In the genomic region with DNA sequence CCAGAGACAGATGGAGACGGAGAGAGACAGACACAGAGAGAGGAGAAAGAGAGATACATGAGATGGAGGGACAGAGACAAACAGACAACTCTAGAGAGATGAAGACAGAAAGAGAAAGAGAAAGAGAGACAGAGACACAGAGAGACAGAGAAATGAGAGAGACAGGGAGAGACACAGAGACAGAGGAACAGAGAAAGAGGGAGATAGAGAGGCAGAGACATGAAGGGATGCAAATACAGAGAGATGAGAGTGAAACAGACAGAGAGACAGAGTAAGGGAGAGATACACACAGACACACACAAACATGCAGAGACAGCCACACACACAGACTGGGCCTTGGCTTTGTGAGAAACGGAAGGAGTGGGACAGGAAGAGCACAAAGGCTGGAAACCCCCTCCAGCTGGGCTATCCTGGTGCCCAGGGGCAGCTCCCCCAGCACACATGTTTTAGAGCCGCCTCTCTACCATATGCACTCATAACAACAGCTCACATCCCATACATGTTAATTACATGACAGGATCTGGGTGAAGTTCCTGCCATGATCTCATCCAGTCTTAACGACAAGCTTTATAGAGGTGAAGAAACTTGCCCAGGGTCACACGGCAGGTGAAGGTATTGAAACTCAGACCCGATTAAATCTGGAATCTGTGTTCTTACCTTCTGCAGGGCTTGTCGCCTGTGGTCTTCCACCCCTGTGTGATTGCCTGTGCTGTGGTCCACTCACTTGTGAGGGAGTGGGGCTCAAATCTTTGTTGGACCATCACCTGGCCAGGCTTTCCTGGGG, we compare ENCODE assay signal across 21 cellular contexts. TPM values are rescaled to one million over a fixed set of nuclear protein-coding genes. Genes with fewer than 3 reads are reported as not detected.
DNase-seq lines count a peak whose midpoint lies in the region; ATAC-seq and TF ChIP-seq lines count a peak whose summit lies in the region.
"Had no signal": no experiment of that assay in that cellular context is flagged by ENCODE, and none has a peak within 500 bp of the region (broad histone marks: within the 10 kb centered on the region; RNA-seq: fewer than 3 reads in every experiment).

No MANE protein-coding gene starts in this region.

- no peak for ATAC-seq in activated CD8-positive, alpha-beta memory T cell treated with anti-CD3 and anti-CD28 coated beads, Interleukin-2, amount 10 ng/mL, durations not matched to agents 7 days and 5 days
- ATAC-seq in GM18511 (IDR thresholded peaks at IDR 0.05; ENCODE audit: unreplicated experiment) = peak; percentile 54
- ATAC-seq in HG02852 (IDR thresholded peaks at IDR 0.05; ENCODE audit: unreplicated experiment) = peak; percentile 61
- ATAC-seq: lower lobe of right lung; stimulated activated naive B cell treated with anti-CD40 and anti-IgM and Interleukin-4, amounts not matched to agents 10 μg/mL and 1 μg/mL and 100 μg/mL, for 72 hours had no signal

- no peak for TF ChIP-seq CTCF in endothelial cell (IDR thresholded peaks at IDR 0.05; ENCODE audit: unreplicated experiment)

- no peak overlapping the region for H3K4me3 Mint-ChIP-seq in activated CD8-positive, alpha-beta memory T cell treated with anti-CD3 and anti-CD28 coated beads, Interleukin-2, amount 10 ng/mL, durations not matched to agents 7 days and 5 days
- no peak overlapping the region for H3K4me3 Mint-ChIP-seq in activated T-helper 2 cell treated with anti-CD3 and anti-CD28 coated beads, Interferon-gamma antibody, Interleukin-2, Interleukin-4, amounts not matched to agents 10 μg/mL and 5 μg/mL and 100 μg/mL, durations not matched to agents 14 hours and 24 hours and 36 hours (ENCODE audit: low read depth)
- no peak overlapping the region for H3K4me3 Mint-ChIP-seq in endothelial cell (ENCODE audit: unreplicated experiment)
- H3K4me3 Mint-ChIP-seq: stimulated activated naive B cell treated with anti-CD40 and anti-IgM and Interleukin-4, amounts not matched to agents 10 μg/mL and 1 μg/mL and 100 μg/mL, for 72 hours had no signal

- intact Hi-C loops in activated T-helper 2 cell treated with anti-CD3 and anti-CD28 coated beads, Interferon-gamma antibody, Interleukin-2, Interleukin-4, amounts not matched to agents 10 μg/mL and 5 μg/mL and 100 μg/mL, durations not matched to agents 14 hours and 24 hours and 36 hours (cut with micrococcal nuclease) = no loop called here

- peak overlapping the region; percentile 25 for H3K27ac Mint-ChIP-seq in activated CD8-positive, alpha-beta memory T cell treated with anti-CD3 and anti-CD28 coated beads, Interleukin-2, amount 10 ng/mL, durations not matched to agents 7 days and 5 days
- H3K27ac Mint-ChIP-seq in activated T-helper 2 cell treated with anti-CD3 and anti-CD28 coated beads, Interferon-gamma antibody, Interleukin-2, Interleukin-4, amounts not matched to agents 10 μg/mL and 5 μg/mL and 100 μg/mL, durations not matched to agents 14 hours and 24 hours and 36 hours = peak overlapping the region; percentile 4
- no peak overlapping the region for H3K27ac Mint-ChIP-seq in endothelial cell (ENCODE audit: unreplicated experiment)
- H3K27ac Mint-ChIP-seq: stimulated activated naive B cell treated with anti-CD40 and anti-IgM and Interleukin-4, amounts not matched to agents 10 μg/mL and 1 μg/mL and 100 μg/mL, for 72 hours had no signal

- H3K27me3 Mint-ChIP-seq in activated CD8-positive, alpha-beta memory T cell treated with anti-CD3 and anti-CD28 coated beads, Interleukin-2, amount 10 ng/mL, durations not matched to agents 7 days and 5 days = no peaks in the 10 kb centered on the region
- no peaks in the 10 kb centered on the region for H3K27me3 Mint-ChIP-seq in activated T-helper 2 cell treated with anti-CD3 and anti-CD28 coated beads, Interferon-gamma antibody, Interleukin-2, Interleukin-4, amounts not matched to agents 10 μg/mL and 5 μg/mL and 100 μg/mL, durations not matched to agents 14 hours and 24 hours and 36 hours (ENCODE audit: low read depth)
- H3K27me3 Mint-ChIP-seq in endothelial cell (ENCODE audit: unreplicated experiment) = peaks cover 2% of the 10 kb centered on the region
- H3K27me3 Mint-ChIP-seq: stimulated activated naive B cell treated with anti-CD40 and anti-IgM and Interleukin-4, amounts not matched to agents 10 μg/mL and 1 μg/mL and 100 μg/mL, for 72 hours had no signal

- peaks cover 21% of the 10 kb centered on the region for H3K9me3 Mint-ChIP-seq in activated CD8-positive, alpha-beta memory T cell treated with anti-CD3 and anti-CD28 coated beads, Interleukin-2, amount 10 ng/mL, durations not matched to agents 7 days and 5 days (ENCODE audit: low read depth)
- H3K9me3 Mint-ChIP-seq in activated T-helper 2 cell treated with anti-CD3 and anti-CD28 coated beads, Interferon-gamma antibody, Interleukin-2, Interleukin-4, amounts not matched to agents 10 μg/mL and 5 μg/mL and 100 μg/mL, durations not matched to agents 14 hours and 24 hours and 36 hours = peaks cover 27% of the 10 kb centered on the region
- peaks cover 5% of the 10 kb centered on the region for H3K9me3 Mint-ChIP-seq in endothelial cell (ENCODE audit: unreplicated experiment)

- no peak for DNase-seq in activated CD8-positive, alpha-beta memory T cell treated with anti-CD3 and anti-CD28 coated beads, Interleukin-2, amount 10 ng/mL, durations not matched to agents 7 days and 5 days
- no peak for DNase-seq in activated CD8-positive, alpha-beta memory T cell treated with anti-CD3 and anti-CD28 coated beads, Interleukin-2, amount 50 U/mL, for 48 hours
- DNase-seq in activated T-helper 2 cell treated with anti-CD3 and anti-CD28 coated beads, Interferon-gamma antibody, Interleukin-2, Interleukin-4, amounts not matched to agents 10 μg/mL and 5 μg/mL and 100 μg/mL, durations not matched to agents 14 hours and 24 hours and 36 hours (ENCODE audit: low spot score) = no peak
- no peak for DNase-seq in endothelial cell (ENCODE audit: low spot score)
- DNase-seq in activated CD4-positive, CD25-positive, alpha-beta regulatory T cell treated with anti-CD3 and anti-CD28 coated beads, Interleukin-2, amount 50 U/mL, for 72 hours = no peak
- no peak for DNase-seq in superior temporal gyrus (ENCODE audit: extremely low spot score)
- DNase-seq: activated CD4-positive, alpha-beta T cell treated with anti-CD3 and anti-CD28 coated beads, Interleukin-2, amount 50 U/mL, for 48 hours; amniotic stem cell; cerebellar nuclear complex; DMS 273 treated with DMSO at 0.1 percent for 48 hours; effector CD8-positive, alpha-beta T cell; GDM1; lower lobe of right lung; NCI-H1694; NCI-H446; RPMI8226; stimulated activated naive B cell treated with anti-CD40 and anti-IgM and Interleukin-4, amounts not matched to agents 10 μg/mL and 1 μg/mL and 100 μg/mL, for 72 hours; upper lobe of left lung had no signal

- H3K36me3 Mint-ChIP-seq in activated CD8-positive, alpha-beta memory T cell treated with anti-CD3 and anti-CD28 coated beads, Interleukin-2, amount 10 ng/mL, durations not matched to agents 7 days and 5 days = peaks cover 65% of the 10 kb centered on the region
- peaks cover 89% of the 10 kb centered on the region for H3K36me3 Mint-ChIP-seq in activated T-helper 2 cell treated with anti-CD3 and anti-CD28 coated beads, Interferon-gamma antibody, Interleukin-2, Interleukin-4, amounts not matched to agents 10 μg/mL and 5 μg/mL and 100 μg/mL, durations not matched to agents 14 hours and 24 hours and 36 hours (ENCODE audit: low read depth)
- peaks cover 3% of the 10 kb centered on the region for H3K36me3 Mint-ChIP-seq in endothelial cell (ENCODE audit: low read depth, unreplicated experiment)

- peaks cover 11% of the 10 kb centered on the region for H3K4me1 Mint-ChIP-seq in activated CD8-positive, alpha-beta memory T cell treated with anti-CD3 and anti-CD28 coated beads, Interleukin-2, amount 10 ng/mL, durations not matched to agents 7 days and 5 days
- H3K4me1 Mint-ChIP-seq in activated T-helper 2 cell treated with anti-CD3 and anti-CD28 coated beads, Interferon-gamma antibody, Interleukin-2, Interleukin-4, amounts not matched to agents 10 μg/mL and 5 μg/mL and 100 μg/mL, durations not matched to agents 14 hours and 24 hours and 36 hours (ENCODE audit: low read depth) = peaks cover 18% of the 10 kb centered on the region
- no peaks in the 10 kb centered on the region for H3K4me1 Mint-ChIP-seq in endothelial cell (ENCODE audit: unreplicated experiment)
- H3K4me1 Mint-ChIP-seq: stimulated activated naive B cell treated with anti-CD40 and anti-IgM and Interleukin-4, amounts not matched to agents 10 μg/mL and 1 μg/mL and 100 μg/mL, for 72 hours had no signal

- CTCF ChIA-PET in activated CD8-positive, alpha-beta memory T cell treated with anti-CD3 and anti-CD28 coated beads, Interleukin-2, amount 10 ng/mL, durations not matched to agents 7 days and 5 days (lab: Charles Lee) = no interaction called here

RNA-seq across cellular contexts. Expression of a gene that starts 32.4 kb away (rescaled TPM):
- 10 to 100 TPM; 19.8 to 25.9 TPM for total RNA-seq in activated CD8-positive, alpha-beta memory T cell treated with anti-CD3 and anti-CD28 coated beads, Interleukin-2, amount 10 ng/mL, durations not matched to agents 7 days and 5 days
- 61.9 and 68.2 TPM in 2 replicates for total RNA-seq in activated T-helper 2 cell treated with anti-CD3 and anti-CD28 coated beads, Interferon-gamma antibody, Interleukin-2, Interleukin-4, amounts not matched to agents 10 μg/mL and 5 μg/mL and 100 μg/mL, durations not matched to agents 14 hours and 24 hours and 36 hours
- total RNA-seq in endothelial cell (ENCODE audit: unreplicated experiment) = 0.51 TPM

RNA-seq across cellular contexts. Expression of a gene that starts 35.0 kb away (rescaled TPM):
- total RNA-seq in activated CD8-positive, alpha-beta memory T cell treated with anti-CD3 and anti-CD28 coated beads, Interleukin-2, amount 10 ng/mL, durations not matched to agents 7 days and 5 days = 10 to 100 TPM; 12.3 to 14.9 TPM
- total RNA-seq in activated T-helper 2 cell treated with anti-CD3 and anti-CD28 coated beads, Interferon-gamma antibody, Interleukin-2, Interleukin-4, amounts not matched to agents 10 μg/mL and 5 μg/mL and 100 μg/mL, durations not matched to agents 14 hours and 24 hours and 36 hours = 6.0 and 6.8 TPM in 2 replicates
- not detected for total RNA-seq in endothelial cell (ENCODE audit: unreplicated experiment)
- total RNA-seq: fibroblast of lung had no signal

Comparison
In these comparisons a context has a peak if more than half of its experiments do, and no peak if none do; other contexts are left out.
1. RNA of a gene that starts 32.4 kb away (total RNA-seq): 61.9 to 68.2 TPM in activated T-helper 2 cell treated with anti-CD3 and anti-CD28 coated beads, Interferon-gamma antibody, Interleukin-2, Interleukin-4, amounts not matched to agents 10 μg/mL and 5 μg/mL and 100 μg/mL, durations not matched to agents 14 hours and 24 hours and 36 hours and 19.8 to 25.9 TPM in activated CD8-positive, alpha-beta memory T cell treated with anti-CD3 and anti-CD28 coated beads, Interleukin-2, amount 10 ng/mL, durations not matched to agents 7 days and 5 days; 0.51 TPM in endothelial cell (single experiment); every median in the first group is over 10 times any median in the second.